Comparison of ENCODE assay signal across 11 cellular contexts in genomic region chr19:18174983-18175382, GRCh38. TPM values are rescaled to one million over a fixed set of nuclear protein-coding genes. Genes with fewer than 3 reads are reported as not detected.
A peak's percentile ranks its signal among the peaks of the same experiment; 100 is the strongest.
DNase-seq lines count a peak whose midpoint lies in the region; ATAC-seq and TF ChIP-seq lines count a peak whose summit lies in the region.
"Had no signal": no experiment of that assay in that cellular context is flagged by ENCODE, and none has a peak within 500 bp of the region (broad histone marks: within the 10 kb centered on the region; RNA-seq: fewer than 3 reads in every experiment).

No MANE protein-coding gene starts in this region.

- peaks cover 0 to 16% (median 3%) of the 10 kb centered on the region in 4 donors for H3K4me1 ChIP-seq in tibial nerve
- H3K4me1 ChIP-seq: foreskin keratinocyte had no signal

- CTCF ChIA-PET in activated naive CD4-positive, alpha-beta T cell treated with anti-CD3 and anti-CD28 coated beads for 36 hours (lab: Charles Lee) = interaction anchor here (1.0 to 1.6 kb wide), 4 partner anchors 17 to 77 kb away, joined by 3 to 4 read pairs (median 4); no protein-coding TSS in a partner anchor
- CTCF ChIA-PET in activated B cell treated with CpG ODN at 0.5 μM for 24 hours (lab: Charles Lee) = interaction anchor here (1.4 to 2.7 kb wide), 2 partner anchors 17 to 77 kb away, joined by 5 to 14 read pairs; no protein-coding TSS in a partner anchor

- peaks cover 6% of the 10 kb centered on the region for H3K4me1 Mint-ChIP-seq in activated naive CD4-positive, alpha-beta T cell treated with anti-CD3 and anti-CD28 coated beads for 36 hours (ENCODE audit: low read depth)
- H3K4me1 Mint-ChIP-seq in activated B cell treated with CpG ODN at 0.5 μM for 24 hours = peaks cover 90% of the 10 kb centered on the region
- peaks cover 20 to 24% of the 10 kb centered on the region in 2 donors for H3K4me1 Mint-ChIP-seq in immature natural killer cell

- no peak for DNase-seq in activated naive CD4-positive, alpha-beta T cell treated with anti-CD3 and anti-CD28 coated beads for 36 hours
- no peak for DNase-seq in activated naive CD4-positive, alpha-beta T cell treated with anti-CD3 and anti-CD28 coated beads, Interleukin-2, amount 50 U/mL, for 72 hours (ENCODE audit: low spot score in 2 of 2)
- DNase-seq in activated B cell treated with CpG ODN at 0.5 μM for 24 hours (no peak), immature natural killer cell (no peak), tibial nerve (ENCODE audit: low spot score in 2 of 2) (no peak), HPDE6-E6E7 (ENCODE audit: extremely low spot score) (no peak), NCI-H82 treated with DMSO at 0.1 percent for 48 hours (lab: John Stamatoyannopoulos, UW; ENCODE audit: unreplicated experiment) (no peak)
- DNase-seq: foreskin keratinocyte had no signal

- 86 to 89% methylated on average over 8 to 11 of the region's 11 CpGs for WGBS in tibial nerve, 2 donors

- H3K4me3 Mint-ChIP-seq in activated naive CD4-positive, alpha-beta T cell treated with anti-CD3 and anti-CD28 coated beads for 36 hours = peak overlapping the region; percentile 10
- H3K4me3 Mint-ChIP-seq in activated B cell treated with CpG ODN at 0.5 μM for 24 hours = peak overlapping the region; percentile 94
- peak overlapping the region; percentile 10 to 44 (median 32) for H3K4me3 Mint-ChIP-seq in immature natural killer cell

- ATAC-seq in activated naive CD4-positive, alpha-beta T cell treated with anti-CD3 and anti-CD28 coated beads, Interleukin-2, amount 50 U/mL, for 72 hours = no peak
- no peak for ATAC-seq in activated B cell treated with CpG ODN at 0.5 μM for 24 hours (ENCODE audit: low read depth)
- no peak for ATAC-seq in GM21381 (IDR thresholded peaks at IDR 0.05; ENCODE audit: unreplicated experiment)

- peak overlapping the region in 3 of 4 donors; percentile 13 to 71 (median 67) for H3K4me3 ChIP-seq in tibial nerve
- H3K4me3 ChIP-seq: cardiac muscle cell had no signal

- POLR2A ChIA-PET in activated B cell treated with CpG ODN at 0.5 μM for 24 hours (lab: Charles Lee) = interaction anchor here (0.6 to 11.9 kb wide), 5 partner anchors 11 to 66 kb away, joined by 3 to 437 read pairs (median 4); partner anchors contain the start of genes MPV17L2, PIK3R2 and RAB3A

- peaks cover 5% of the 10 kb centered on the region for H3K36me3 Mint-ChIP-seq in activated naive CD4-positive, alpha-beta T cell treated with anti-CD3 and anti-CD28 coated beads for 36 hours (ENCODE audit: low read depth)
- peaks cover 0 to 19% of the 10 kb centered on the region in 2 donors for H3K36me3 Mint-ChIP-seq in activated naive CD4-positive, alpha-beta T cell treated with anti-CD3 and anti-CD28 coated beads, Interleukin-2, amount 50 U/mL, for 72 hours
- H3K36me3 Mint-ChIP-seq in activated B cell treated with CpG ODN at 0.5 μM for 24 hours (ENCODE audit: low read depth) (peaks cover 53% of the 10 kb centered on the region), immature natural killer cell (peaks cover 0 to 12% (median 8%) of the 10 kb centered on the region in 3 donors)

- no peak for TF ChIP-seq POLR2A in tibial nerve (IDR thresholded peaks at IDR 0.05)

- H3K9me3 ChIP-seq in tibial nerve = no peaks in the 10 kb centered on the region
- H3K9me3 ChIP-seq: SJCRH30 had no signal

- no peak for TF ChIP-seq CTCF in activated B cell treated with CpG ODN at 0.5 μM for 24 hours (IDR thresholded peaks at IDR 0.05)
- no peak for TF ChIP-seq CTCF in tibial nerve (IDR thresholded peaks at IDR 0.05)

- H3K27ac ChIP-seq in tibial nerve = no peak overlapping the region
- H3K27ac ChIP-seq: cardiac muscle cell, foreskin keratinocyte, SJCRH30 had no signal

- intact Hi-C loops in activated naive CD4-positive, alpha-beta T cell treated with anti-CD3 and anti-CD28 coated beads for 36 hours (cut with micrococcal nuclease) = loop anchor here (1.0 kb wide), 1 partner anchor 17 kb away; no protein-coding TSS in a partner anchor
- intact Hi-C loops in activated B cell treated with CpG ODN at 0.5 μM for 24 hours (cut with micrococcal nuclease) = loop anchor here (5.0 to 10.0 kb wide), 4 partner anchors 78 to 650 kb away; partner anchors contain the start of genes ELL and MAST3

- H3K27ac Mint-ChIP-seq in activated naive CD4-positive, alpha-beta T cell treated with anti-CD3 and anti-CD28 coated beads for 36 hours = no peak overlapping the region
- peak overlapping the region in 1 of 2 donors; percentile 92 for H3K27ac Mint-ChIP-seq in activated naive CD4-positive, alpha-beta T cell treated with anti-CD3 and anti-CD28 coated beads, Interleukin-2, amount 50 U/mL, for 72 hours
- H3K27ac Mint-ChIP-seq in activated B cell treated with CpG ODN at 0.5 μM for 24 hours = peak overlapping the region; percentile 92
- H3K27ac Mint-ChIP-seq in immature natural killer cell = no peak overlapping the region

- no peaks in the 10 kb centered on the region for H3K27me3 Mint-ChIP-seq in activated naive CD4-positive, alpha-beta T cell treated with anti-CD3 and anti-CD28 coated beads for 36 hours (ENCODE audit: low read depth)
- no peaks in the 10 kb centered on the region for H3K27me3 Mint-ChIP-seq in activated B cell treated with CpG ODN at 0.5 μM for 24 hours
- peaks cover 0 to 3% (median 3%) of the 10 kb centered on the region in 3 donors for H3K27me3 Mint-ChIP-seq in immature natural killer cell (ENCODE audit: low read depth in 3 of 3)

- H3K27me3 ChIP-seq in tibial nerve = no peaks in the 10 kb centered on the region
- H3K27me3 ChIP-seq: foreskin keratinocyte had no signal

- no peak for TF ChIP-seq EP300 in tibial nerve (IDR thresholded peaks at IDR 0.05)

- no peaks in the 10 kb centered on the region for H3K9me3 Mint-ChIP-seq in activated naive CD4-positive, alpha-beta T cell treated with anti-CD3 and anti-CD28 coated beads for 36 hours
- H3K9me3 Mint-ChIP-seq in activated naive CD4-positive, alpha-beta T cell treated with anti-CD3 and anti-CD28 coated beads, Interleukin-2, amount 50 U/mL, for 72 hours = no peaks in the 10 kb centered on the region
- H3K9me3 Mint-ChIP-seq in activated B cell treated with CpG ODN at 0.5 μM for 24 hours = no peaks in the 10 kb centered on the region
- H3K9me3 Mint-ChIP-seq in immature natural killer cell = no peaks in the 10 kb centered on the region

- H3K36me3 ChIP-seq in tibial nerve = peaks cover 0 to 6% (median 0%) of the 10 kb centered on the region in 3 donors
- H3K36me3 ChIP-seq: cardiac muscle cell, SJCRH30 had no signal

RNA-seq across cellular contexts. Expression of gene IFI30, which starts 1.4 kb away (rescaled TPM):
- 10 to 100 TPM; 19.0 to 20.8 TPM for total RNA-seq in activated naive CD4-positive, alpha-beta T cell treated with anti-CD3 and anti-CD28 coated beads for 36 hours
- 10 to 100 TPM; 28.0 to 65.3 TPM for total RNA-seq in activated naive CD4-positive, alpha-beta T cell treated with anti-CD3 and anti-CD28 coated beads, Interleukin-2, amount 50 U/mL, for 72 hours
- total RNA-seq in activated B cell treated with CpG ODN at 0.5 μM for 24 hours (251 and 255 TPM in 2 replicates), tibial nerve (100 to 1,000 TPM in 1 of 4 donors, 10 to 100 TPM in 3; 19.0 to 101 (median 29.4) TPM)
- polyA plus RNA-seq in immature natural killer cell = 100 to 1,000 TPM in 1 of 3 donors, 10 to 100 TPM in 2; 49.0 to 184 (median 83.1) TPM
- polyA plus RNA-seq: cardiac muscle cell had no signal

RNA-seq across cellular contexts. Expression of gene MPV17L2, which starts 18.0 kb away (rescaled TPM):
- total RNA-seq in activated naive CD4-positive, alpha-beta T cell treated with anti-CD3 and anti-CD28 coated beads for 36 hours = 1 to 10 TPM; 6.3 to 6.5 TPM
- 10 to 100 TPM in 1 of 2 donors, 1 to 10 TPM in 1; 5.4 to 14.0 TPM for total RNA-seq in activated naive CD4-positive, alpha-beta T cell treated with anti-CD3 and anti-CD28 coated beads, Interleukin-2, amount 50 U/mL, for 72 hours
- total RNA-seq in activated B cell treated with CpG ODN at 0.5 μM for 24 hours = 17.3 and 17.9 TPM in 2 replicates
- polyA plus RNA-seq in immature natural killer cell = 10 to 100 TPM; 12.2 to 17.7 (median 15.4) TPM
- total RNA-seq in tibial nerve = 10 to 100 TPM; 11.1 to 19.0 (median 15.5) TPM

RNA-seq across cellular contexts. Expression of gene PIK3R2, which starts 22.0 kb away (rescaled TPM):
- 10 to 100 TPM; 16.1 to 16.3 TPM for total RNA-seq in activated naive CD4-positive, alpha-beta T cell treated with anti-CD3 and anti-CD28 coated beads for 36 hours
- total RNA-seq in activated naive CD4-positive, alpha-beta T cell treated with anti-CD3 and anti-CD28 coated beads, Interleukin-2, amount 50 U/mL, for 72 hours = 10 to 100 TPM; 13.6 to 18.3 TPM
- total RNA-seq in activated B cell treated with CpG ODN at 0.5 μM for 24 hours = 12.0 and 12.7 TPM in 2 replicates
- polyA plus RNA-seq in immature natural killer cell = 1 to 10 TPM; 1.7 to 4.7 (median 3.5) TPM
- 10 to 100 TPM; 12.2 to 38.1 (median 15.7) TPM for total RNA-seq in tibial nerve

RNA-seq across cellular contexts. Expression of gene RAB3A, which starts 28.9 kb away (rescaled TPM):
- 1 to 10 TPM; 3.8 to 6.0 TPM for total RNA-seq in activated naive CD4-positive, alpha-beta T cell treated with anti-CD3 and anti-CD28 coated beads for 36 hours
- 1 to 10 TPM; 8.9 to 9.8 TPM for total RNA-seq in activated naive CD4-positive, alpha-beta T cell treated with anti-CD3 and anti-CD28 coated beads, Interleukin-2, amount 50 U/mL, for 72 hours
- 3.8 and 4.1 TPM in 2 replicates for total RNA-seq in activated B cell treated with CpG ODN at 0.5 μM for 24 hours
- polyA plus RNA-seq in immature natural killer cell = 1 to 10 TPM in 2 of 3 donors, under 1 TPM in 1; 0.77 to 1.1 (median 1.1) TPM
- total RNA-seq in tibial nerve = 1 to 10 TPM in 3 of 4 donors, not detected in 1; 1.5 to 5.1 (median 3.9) TPM

RNA-seq across cellular contexts. Expression of gene PDE4C, which starts 51.3 kb away (rescaled TPM):
- under 1 TPM in 1 of 2 experiments, not detected in 1; 0.10 TPM for total RNA-seq in activated naive CD4-positive, alpha-beta T cell treated with anti-CD3 and anti-CD28 coated beads for 36 hours
- 1 to 10 TPM in 1 of 2 donors, under 1 TPM in 1; 0.12 to 1.0 TPM for total RNA-seq in activated naive CD4-positive, alpha-beta T cell treated with anti-CD3 and anti-CD28 coated beads, Interleukin-2, amount 50 U/mL, for 72 hours
- total RNA-seq in activated B cell treated with CpG ODN at 0.5 μM for 24 hours (not detected in 2 replicates), tibial nerve (under 1 TPM in 3 of 4 donors, not detected in 1; under 0.01 to 0.60 (median 0.59) TPM)
- not detected for polyA plus RNA-seq in immature natural killer cell
- total RNA-seq: foreskin keratinocyte had no signal
- polyA plus RNA-seq: foreskin keratinocyte had no signal

Comparison
In these comparisons a context has a peak if more than half of its experiments do, and no peak if none do; other contexts are left out.
1. H3K4me3 Mint-ChIP-seq: peak in every context shown above with its lines; median percentile 94 in activated B cell treated with CpG ODN at 0.5 μM for 24 hours; 32 in immature natural killer cell; 10 in activated naive CD4-positive, alpha-beta T cell treated with anti-CD3 and anti-CD28 coated beads for 36 hours.